In genomic region chr10:43138757-43139241, GRCh38 we compare ENCODE assay signal across 8 cellular contexts. TPM values are rescaled to one million over a fixed set of nuclear protein-coding genes. Genes with fewer than 3 reads are reported as not detected.
A peak's percentile ranks its signal among the peaks of the same experiment; 100 is the strongest.
DNase-seq lines count a peak whose midpoint lies in the region; ATAC-seq and TF ChIP-seq lines count a peak whose summit lies in the region.

No MANE protein-coding gene starts in this region.

- H3K4me1 ChIP-seq in esophagus muscularis mucosa: peaks cover 20 to 51% (median 45%) of the 10 kb centered on the region in 4 donors

- H3K4me3 ChIP-seq in esophagus muscularis mucosa: peak overlapping the region; percentile 84 to 95 (median 90)

- H3K4me1 Mint-ChIP-seq in nephron: peaks cover 58% of the 10 kb centered on the region

- no peak for TF ChIP-seq CTCF in esophagus muscularis mucosa (IDR thresholded peaks at IDR 0.05)
- no peak for TF ChIP-seq CTCF in nephron (IDR thresholded peaks at IDR 0.05; ENCODE audit: unreplicated experiment in 3 of 3)

- TF ChIP-seq POLR2A in esophagus muscularis mucosa (IDR thresholded peaks at IDR 0.05; ENCODE audit: low read depth): no peak

- 0% methylated on average over 22 of the region's 22 CpGs for WGBS in esophagus muscularis mucosa

- no peaks in the 10 kb centered on the region for H3K9me3 Mint-ChIP-seq in nephron

- H3K36me3 ChIP-seq in esophagus muscularis mucosa: no peaks in the 10 kb centered on the region

- DNase-seq in NCI-H1092 treated with DMSO at 0.1 percent for 48 hours (lab: John Stamatoyannopoulos, UW) (peak; percentile 47), NCI-H1092 (lab: John Stamatoyannopoulos, UW) (no peak), NCI-H748 (lab: John Stamatoyannopoulos, UW; ENCODE audit: unreplicated experiment) (peak; percentile 44), activated T-cell treated with anti-CD3 and anti-CD28 coated beads for 24 hours (ENCODE audit: low read depth) (peak; percentile 40), esophagus muscularis mucosa (ENCODE audit: extremely low spot score) (peak; percentile 91)

- ATAC-seq in HG02884 (IDR thresholded peaks at IDR 0.05; ENCODE audit: unreplicated experiment): peak; percentile 30

- H3K36me3 Mint-ChIP-seq in nephron (ENCODE audit: low read depth): no peaks in the 10 kb centered on the region

- peak overlapping the region; percentile 90 to 96 (median 92) for H3K27ac Mint-ChIP-seq in nephron

- no peak for TF ChIP-seq EP300 in esophagus muscularis mucosa (IDR thresholded peaks at IDR 0.05)

- no peaks in the 10 kb centered on the region for H3K9me3 ChIP-seq in esophagus muscularis mucosa

- intact Hi-C loops in esophagus muscularis mucosa (cut with DNase I): no loop called here

- no peaks in the 10 kb centered on the region for H3K27me3 ChIP-seq in esophagus muscularis mucosa

- H3K27ac ChIP-seq in esophagus muscularis mucosa (replicated peaks in 1 of 4): peak overlapping the region; percentile 97 to 99 (median 99)
- peak overlapping the region; percentile 22 for H3K27ac ChIP-seq in temporal lobe (ENCODE audit: low read depth, low read length)

- H3K4me3 Mint-ChIP-seq in nephron: peak overlapping the region; percentile 93 to 97 (median 94)

- H3K27me3 Mint-ChIP-seq in nephron (ENCODE audit: low read depth): no peaks in the 10 kb centered on the region

RNA-seq across cellular contexts. Expression of gene CSGALNACT2, which starts 0.6 kb away (rescaled TPM):
- total RNA-seq in esophagus muscularis mucosa (10 to 100 TPM; 25.6 to 39.5 (median 33.9) TPM), temporal lobe (53.8 TPM)
